ENCODE assay signal across 9 cellular contexts in the genomic region with DNA sequence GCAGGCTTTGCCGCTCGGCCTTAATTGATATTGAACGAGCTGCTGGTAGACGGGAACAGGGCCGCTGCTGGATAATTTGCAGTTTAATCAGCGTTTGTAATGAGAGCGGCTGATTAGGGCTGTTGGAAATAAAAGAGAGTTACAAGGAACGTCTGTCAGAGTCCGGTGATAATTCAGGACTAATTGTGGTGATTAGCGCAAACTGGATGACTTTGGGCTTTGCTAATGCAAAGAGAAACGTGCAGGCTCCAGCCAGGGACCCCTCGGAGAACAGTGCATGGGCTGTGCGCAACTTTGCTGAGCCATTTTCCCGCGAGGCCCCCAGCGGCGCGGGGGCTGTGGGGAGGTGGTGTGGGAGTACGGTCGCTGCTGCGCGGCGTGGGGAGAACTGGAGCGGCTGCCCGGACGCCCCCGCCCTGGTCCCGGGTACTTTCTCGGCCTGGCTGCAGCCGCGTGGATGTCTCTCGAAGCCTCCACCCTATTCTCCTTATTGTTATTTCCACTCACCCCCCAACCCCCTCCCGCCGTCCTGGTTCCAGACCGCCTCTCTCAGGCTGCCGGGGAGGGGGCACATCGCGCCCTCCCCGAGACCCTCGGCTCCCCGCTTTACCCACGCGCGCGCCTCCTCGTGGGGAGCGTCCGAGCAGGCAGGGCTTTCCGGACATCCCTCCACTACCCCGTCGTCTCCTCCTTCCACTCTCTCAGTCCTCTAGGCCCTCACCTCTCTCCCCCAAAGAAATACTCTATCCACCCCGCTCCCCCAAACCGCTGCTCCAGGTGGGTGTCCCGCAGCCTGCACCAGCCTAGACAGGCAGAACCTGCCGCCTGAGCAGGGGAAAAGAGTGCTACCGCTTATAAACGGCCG.
DNase-seq lines count a peak whose midpoint lies in the region; ATAC-seq, FAIRE-seq and TF ChIP-seq lines count a peak whose summit lies in the region.
"Had no signal": no experiment of that assay in that cellular context is flagged by ENCODE, and none has a peak within 500 bp of the region (broad histone marks: within the 10 kb centered on the region; RNA-seq: fewer than 3 reads in every experiment).

No MANE protein-coding gene starts in this region.

- H3K4me1 ChIP-seq in HUES48 (ENCODE audit: control insufficient read depth, insufficient read depth, low read length) (peaks cover 35% of the 10 kb centered on the region), HAP-1 (peaks cover 33% of the 10 kb centered on the region)
- H3K4me1 ChIP-seq: SJSA1 had no signal

- peak overlapping the region; percentile 47 for H3K4me3 ChIP-seq in HUES48 (ENCODE audit: low read depth, low read length)
- H3K4me3 ChIP-seq in epithelial cell of proximal tubule (ENCODE audit: low read depth, low read length): peak overlapping the region; percentile 60
- H3K4me3 ChIP-seq in HAP-1: no peak overlapping the region
- H3K4me3 ChIP-seq: SJSA1 had no signal

- in situ Hi-C loops in HAP-1 (cut with MboI; ENCODE audit: low sequenced_read_pairs): no loop called here

- no peaks in the 10 kb centered on the region for H3K36me3 Mint-ChIP-seq in natural killer cell

- TF ChIP-seq POLR2A in GM12891 (IDR thresholded peaks at IDR 0.05; ENCODE audit: low read depth, low read length): no peak

- intact Hi-C loops in natural killer cell (cut with micrococcal nuclease): no loop called here

- H3K27ac ChIP-seq in HUES48 (ENCODE audit: low read depth, low read length): no peak overlapping the region
- H3K27ac ChIP-seq: SJSA1 had no signal

- H3K4me3 Mint-ChIP-seq in natural killer cell: peak overlapping the region; percentile 85

- peaks cover 55 to 62% of the 10 kb centered on the region in 2 donors for H3K27me3 Mint-ChIP-seq in natural killer cell (ENCODE audit: low read depth in 2 of 2)

- ATAC-seq in natural killer cell (peak in 2 of 3 donors; percentile 40 to 57), GM19397 (IDR thresholded peaks at IDR 0.05; ENCODE audit: unreplicated experiment) (no peak)

- H3K9me3 ChIP-seq in HUES48 (ENCODE audit: control insufficient read depth, insufficient read depth, low read length) (no peaks in the 10 kb centered on the region), HAP-1 (no peaks in the 10 kb centered on the region)

- no peak overlapping the region for H3K9ac ChIP-seq in HUES48 (ENCODE audit: low read depth, low read length)

- H3K36me3 ChIP-seq in HUES48 (ENCODE audit: control insufficient read depth, insufficient read depth, low read length): no peaks in the 10 kb centered on the region
- no peaks in the 10 kb centered on the region for H3K36me3 ChIP-seq in HAP-1 (replicated peaks)
- H3K36me3 ChIP-seq: SJSA1 had no signal

- peaks cover 12 to 15% of the 10 kb centered on the region in 2 donors for H3K4me1 Mint-ChIP-seq in natural killer cell

- H3K27me3 ChIP-seq in HUES48 (ENCODE audit: control insufficient read depth, insufficient read depth, low read length): peaks cover 99% of the 10 kb centered on the region
- H3K27me3 ChIP-seq in HAP-1 (ENCODE audit: low read depth): peaks cover 18% of the 10 kb centered on the region
- H3K27me3 ChIP-seq: SJSA1 had no signal

- DNase-seq in AG08396 (ENCODE audit: low spot score) (peak; percentile 47), epithelial cell of proximal tubule (ENCODE audit: low read depth) (no peak), natural killer cell (no peak), GM12891 (ENCODE audit: insufficient read length, low spot score) (no peak), HAP-1 (ENCODE audit: low spot score in 2 of 2) (no peak)
- no peak for DNase-seq in activated CD8-positive, alpha-beta memory T cell treated with anti-CD3 and anti-CD28 coated beads for 24 hours

- TF ChIP-seq CTCF in epithelial cell of proximal tubule (conservative IDR thresholded peaks at IDR 0.05; ENCODE audit: low read depth, low read length) (peak; percentile 19), natural killer cell (IDR thresholded peaks at IDR 0.05) (no peak)

- FAIRE-seq in GM12891 (lab: Jason Lieb, UNC): no peak

- H3K9me3 Mint-ChIP-seq in natural killer cell: no peaks in the 10 kb centered on the region

- no peak overlapping the region for H3K27ac Mint-ChIP-seq in natural killer cell

TF ChIP-seq in GM12891, 5 proteins besides CTCF, POLR2A, EP300 and RAD21:
- TF ChIP-seq TAF1 (IDR thresholded peaks at IDR 0.05; ENCODE audit: low read depth, low read length) (no peak), POU2F2 (IDR thresholded peaks at IDR 0.05; ENCODE audit: low read depth, low read length) (no peak), PAX5 (IDR thresholded peaks at IDR 0.05; ENCODE audit: insufficient read depth, low read length, severe bottlenecking) (no peak), SPI1 (IDR thresholded peaks at IDR 0.05; ENCODE audit: low read depth, low read length) (no peak), POLR2AphosphoS5 (IDR thresholded peaks at IDR 0.05; ENCODE audit: low read depth, low read length) (no peak)
TF ChIP-seq in GM12891: peak in this region for 0.
